1 cellular context compared by ENCODE assay signal in genomic region chr11:45904309-45904915, GRCh38.
TF ChIP-seq lines count a peak whose summit lies in the region.

No MANE protein-coding gene starts in this region.

TF ChIP-seq in K562, 482 proteins besides CTCF, POLR2A, EP300 and RAD21 (continued from another document and continues in another):
- TF ChIP-seq HMBOX1 (IDR thresholded peaks at IDR 0.05) (no peak), RB1 (IDR thresholded peaks at IDR 0.05; ENCODE audit: low read depth) (no peak), CEBPG (CRISPR knock-in tag; IDR thresholded peaks at IDR 0.05) (0 out of 2 replicates have a peak, but pooled peaks have one; percentile 3), CEBPG (tag; conservative IDR thresholded peaks at IDR 0.05 in 1 of 2, IDR thresholded peaks at IDR 0.05 in 1 of 2) (no peak), XRCC3 (IDR thresholded peaks at IDR 0.05) (no peak), MCM7 (IDR thresholded peaks at IDR 0.05) (no peak), ZNF133 (CRISPR knock-in tag; IDR thresholded peaks at IDR 0.05) (no peak), BACH1 (tag; IDR thresholded peaks at IDR 0.05) (no peak), ZNF311 (CRISPR knock-in tag; IDR thresholded peaks at IDR 0.05) (no peak), ZBTB12 (CRISPR knock-in tag; IDR thresholded peaks at IDR 0.05) (no peak), FOXK1 (CRISPR knock-in tag; IDR thresholded peaks at IDR 0.05; ENCODE audit: borderline replicate concordance) (0 out of 2 replicates have a peak, but pooled peaks have one; percentile 30), E2F8 (IDR thresholded peaks at IDR 0.05; ENCODE audit: low read depth, partially characterized antibody) (no peak), SMARCC2 (IDR thresholded peaks at IDR 0.05; ENCODE audit: low read depth) (no peak), FOS (IDR thresholded peaks at IDR 0.05; ENCODE audit: extremely low read depth, insufficient read length) (no peak), ARNT (IDR thresholded peaks at IDR 0.05) (no peak), NR3C1 (CRISPR knock-in tag; IDR thresholded peaks at IDR 0.05) (no peak), BCL6 (CRISPR knock-in tag; IDR thresholded peaks at IDR 0.05) (no peak), ZBTB7A (IDR thresholded peaks at IDR 0.05; ENCODE audit: borderline replicate concordance, control insufficient read depth, low read depth, low read length) (peak; percentile 30; the same call in 1 of the 2 replicates), BRF2 (IDR thresholded peaks at IDR 0.05; ENCODE audit: borderline replicate concordance, insufficient read depth, insufficient read length) (no peak), HSF4 (CRISPR knock-in tag; IDR thresholded peaks at IDR 0.05; ENCODE audit: borderline replicate concordance) (no peak), FOXP4 (CRISPR knock-in tag; IDR thresholded peaks at IDR 0.05; ENCODE audit: borderline replicate concordance) (peak; percentile 60; the same call in 1 of the 2 replicates), SFPQ (IDR thresholded peaks at IDR 0.05; ENCODE audit: low read depth, low read length) (no peak), ZBTB43 (CRISPR knock-in tag; IDR thresholded peaks at IDR 0.05) (no peak), ZNF408 (CRISPR knock-in tag; IDR thresholded peaks at IDR 0.05; ENCODE audit: low read depth) (no peak), MLX (CRISPR knock-in tag; conservative IDR thresholded peaks at IDR 0.05) (no peak), LEF1 (IDR thresholded peaks at IDR 0.05) (no peak), PATZ1 (CRISPR knock-in tag; IDR thresholded peaks at IDR 0.05; ENCODE audit: borderline replicate concordance) (no peak), EZH2 (IDR thresholded peaks at IDR 0.05; ENCODE audit: borderline replicate concordance, low read depth, low read length) (no peak), PYGO2 (tag; IDR thresholded peaks at IDR 0.05) (no peak), HDAC8 (tag; IDR thresholded peaks at IDR 0.05) (no peak), CREBBP (IDR thresholded peaks at IDR 0.05; ENCODE audit: low read depth, low read length) (no peak), HDAC3 (IDR thresholded peaks at IDR 0.05; ENCODE audit: borderline replicate concordance, partially characterized antibody) (no peak), CC2D1A (IDR thresholded peaks at IDR 0.05) (peak; percentile 39; the same call in 1 of the 2 replicates), ZNF592 (IDR thresholded peaks at IDR 0.05) (peak; percentile 60), POLR3G (IDR thresholded peaks at IDR 0.05; ENCODE audit: extremely low read depth, insufficient read length, insufficient replicate concordance) (no peak), NRF1 (conservative IDR thresholded peaks at IDR 0.05 in 1 of 2, IDR thresholded peaks at IDR 0.05 in 1 of 2) (no peak), GABPB2 (CRISPR knock-in tag; conservative IDR thresholded peaks at IDR 0.05) (no peak), MAX (CRISPR knock-in tag; IDR thresholded peaks at IDR 0.05) (no peak; the same call in 1 of the 2 replicates), TCF7L2 (IDR thresholded peaks at IDR 0.05; ENCODE audit: low read depth, low read length) (no peak), TCF3 (CRISPR knock-in tag; IDR thresholded peaks at IDR 0.05) (peak; percentile 89), ZNF507 (tag; conservative IDR thresholded peaks at IDR 0.05) (no peak), PKNOX1 (IDR thresholded peaks at IDR 0.05) (peak; percentile 61; the same call in 1 of the 2 replicates)
